14 cellular contexts compared by ENCODE assay signal in genomic region chr15:34161329-34161953, GRCh38. TPM values are rescaled to one million over a fixed set of nuclear protein-coding genes. Genes with fewer than 3 reads are reported as not detected.
DNase-seq lines count a peak whose midpoint lies in the region; TF ChIP-seq lines count a peak whose summit lies in the region.
"Had no signal": no experiment of that assay in that cellular context is flagged by ENCODE, and none has a peak within 500 bp of the region (broad histone marks: within the 10 kb centered on the region; RNA-seq: fewer than 3 reads in every experiment).

No MANE protein-coding gene starts in this region.

- 93% methylated on average over 8 of the region's 9 CpGs for WGBS in mammary epithelial cell (ENCODE audit: low coverage, missing lambda C conversion rate)

- TF ChIP-seq CTCF in mammary epithelial cell (conservative IDR thresholded peaks at IDR 0.05 in 1 of 2, IDR thresholded peaks at IDR 0.05 in 1 of 2; ENCODE audit: extremely low read depth in 1 of 2, insufficient read depth in 1 of 2, low read depth in 1 of 2, low read length in 2 of 2) (no peak), MCF 10A (IDR thresholded peaks at IDR 0.05; ENCODE audit: unreplicated experiment) (no peak)

- BruUV-seq in mammary epithelial cell (replicated peaks; lab: Mats Ljungman, UMichigan) (no TSS peak), MCF 10A (replicated peaks; lab: Mats Ljungman, UMichigan) (no TSS peak)

- peaks cover 51% of the 10 kb centered on the region for H3K79me2 ChIP-seq in mammary epithelial cell (ENCODE audit: insufficient read depth, low read length)
- H3K79me2 ChIP-seq: parathyroid adenoma had no signal

- POLR2A ChIA-PET in MCF 10A (lab: Yijun Ruan, JAX), result no interaction called here

- H3K36me3 ChIP-seq in mammary epithelial cell (ENCODE audit: insufficient read depth, low read length), result peaks cover 8% of the 10 kb centered on the region
- peaks cover 62% of the 10 kb centered on the region for H3K36me3 ChIP-seq in SJSA1

- H3K4me1 Mint-ChIP-seq in MCF 10A (ENCODE audit: insufficient read depth, unreplicated experiment), result no peaks in the 10 kb centered on the region

- H3K27ac ChIP-seq in mammary epithelial cell (ENCODE audit: insufficient read depth, low read depth, low read length) (no peak overlapping the region), SJSA1 (0 out of 2 replicates have a peak overlapping the region, but pooled peaks have one; percentile 21)
- H3K27ac ChIP-seq: parathyroid adenoma, upper lobe of right lung had no signal

- H3K4me3 Mint-ChIP-seq in MCF 10A (ENCODE audit: unreplicated experiment), result no peak overlapping the region
- H3K4me3 Mint-ChIP-seq: central memory CD8-positive, alpha-beta T cell had no signal

- no peak for TF ChIP-seq POLR2A in erythroblast (IDR thresholded peaks at IDR 0.05; ENCODE audit: low read length)

- no peaks in the 10 kb centered on the region for H3K27me3 Mint-ChIP-seq in MCF 10A (ENCODE audit: insufficient read depth, unreplicated experiment)
- H3K27me3 Mint-ChIP-seq: central memory CD8-positive, alpha-beta T cell had no signal

- H3K4me3 ChIP-seq in mammary epithelial cell (replicated peaks in 1 of 3; ENCODE audit: insufficient read depth in 1 of 3, low read depth in 2 of 3, low read length in 3 of 3) (no peak overlapping the region), SJSA1 (no peak overlapping the region)
- H3K4me3 ChIP-seq: upper lobe of right lung had no signal

- H3K36me3 Mint-ChIP-seq in MCF 10A (ENCODE audit: insufficient read depth, unreplicated experiment), result peaks cover 39% of the 10 kb centered on the region

- dilution Hi-C loops in mammary epithelial cell (cut with HindIII; ENCODE audit: low sequenced_read_pairs), result no loop called here

- H4K20me1 ChIP-seq in mammary epithelial cell (ENCODE audit: insufficient read depth, low read length), result no peaks in the 10 kb centered on the region

- H3K27me3 ChIP-seq in mammary epithelial cell (ENCODE audit: insufficient read depth, low read length), result no peaks in the 10 kb centered on the region
- no peaks in the 10 kb centered on the region for H3K27me3 ChIP-seq in SJSA1 (replicated peaks)
- H3K27me3 ChIP-seq: upper lobe of right lung had no signal

- no peak overlapping the region for H3K27ac Mint-ChIP-seq in MCF 10A (ENCODE audit: low read depth, unreplicated experiment)

- H3K4me2 ChIP-seq in mammary epithelial cell (ENCODE audit: insufficient read depth, low read depth, low read length), result no peak overlapping the region

- intact Hi-C loops in mammary epithelial cell (cut with micrococcal nuclease) (no loop called here), MCF 10A (cut with micrococcal nuclease) (no loop called here)

- in situ Hi-C loops in mammary epithelial cell (cut with MboI; ENCODE audit: low sequenced_read_pairs in 2 of 2), result no loop called here

- H3K9me3 ChIP-seq in mammary epithelial cell (replicated peaks; ENCODE audit: insufficient read depth, low read length) (peaks cover 26% of the 10 kb centered on the region), SJSA1 (replicated peaks) (peaks cover 19% of the 10 kb centered on the region)

- H2AFZ ChIP-seq in mammary epithelial cell (ENCODE audit: low read depth, low read length), result no peak overlapping the region
- H2AFZ ChIP-seq: parathyroid adenoma had no signal

- CTCF ChIA-PET in mammary epithelial cell (lab: Charles Lee; ENCODE audit: low non-redundant PET) (no interaction called here), MCF 10A (lab: Yijun Ruan, JAX) (interaction anchor here (0.7 kb wide), 1 partner anchor 53 kb away, joined by 3 read pairs; no protein-coding TSS in a partner anchor)

- H3K9ac ChIP-seq in mammary epithelial cell (ENCODE audit: insufficient read depth, low read length), result no peak overlapping the region
- H3K9ac ChIP-seq: parathyroid adenoma had no signal

- H3K4me1 ChIP-seq in mammary epithelial cell (ENCODE audit: insufficient read depth, low read length) (no peaks in the 10 kb centered on the region), SJSA1 (replicated peaks) (no peaks in the 10 kb centered on the region)
- H3K4me1 ChIP-seq: parathyroid adenoma, upper lobe of right lung had no signal

- peaks cover 28% of the 10 kb centered on the region for H3K9me3 Mint-ChIP-seq in MCF 10A (ENCODE audit: unreplicated experiment)

- peak; percentile 41 for DNase-seq in mammary epithelial cell
- no peak for DNase-seq in MCF 10A (ENCODE audit: unreplicated experiment)
- DNase-seq in SJSA1 (ENCODE audit: low read depth in 1 of 2, low spot score in 2 of 2), result no peak
- DNase-seq in erythroblast (lab: John Stamatoyannopoulos, UW), result peak; percentile 6 to 25
- no peak for DNase-seq in NCI-H187 treated with DMSO at 0.1 percent for 48 hours (lab: John Stamatoyannopoulos, UW)
- no peak for DNase-seq in activated CD4-positive, alpha-beta T cell treated with anti-CD3 and anti-CD28 coated beads, Interleukin-2, amount 50 U/mL, for 4 hours
- no peak for DNase-seq in GOT3 (lab: John Stamatoyannopoulos, UW)
- no peak for DNase-seq in NCI-H1694 treated with DMSO at 0.1 percent for 48 hours (lab: John Stamatoyannopoulos, UW)
- DNase-seq: activated gamma-delta T cell treated with Interleukin-2 at 50 U/mL for 16 hours, HCEC 1CT, NCI-H69, upper lobe of right lung had no signal

RNA-seq across cellular contexts. Expression of gene KATNBL1, which starts 48.5 kb away (rescaled TPM):
- 10 to 100 TPM; 50.7 to 55.8 TPM for total RNA-seq in mammary epithelial cell
- polyA plus RNA-seq in mammary epithelial cell, result 15.4 TPM
- polyA minus RNA-seq in mammary epithelial cell, result 0.72 TPM
- total RNA-seq in MCF 10A (2022), result 38.2 and 47.6 TPM in 2 replicates
- 75.8 and 91.2 TPM in 2 replicates for total RNA-seq in SJSA1 (2014; rRNA removed; shearing (Covaris generic))

RNA-seq across cellular contexts. Expression of gene PGBD4, which starts 59.6 kb away (rescaled TPM):
- total RNA-seq in mammary epithelial cell (1 to 10 TPM; 1.3 to 2.1 TPM), MCF 10A (2022) (2.4 and 2.6 TPM in 2 replicates)
- polyA plus RNA-seq in mammary epithelial cell, result 0.94 TPM
- polyA minus RNA-seq in mammary epithelial cell, result 0.83 TPM
- total RNA-seq in SJSA1 (2014; rRNA removed; shearing (Covaris generic)), result 1.5 and 2.5 TPM in 2 replicates

RNA-seq across cellular contexts. Expression of gene EMC7, which starts 59.8 kb away (rescaled TPM):
- 10 to 100 TPM; 28.3 to 75.8 TPM for total RNA-seq in mammary epithelial cell
- polyA plus RNA-seq in mammary epithelial cell, result 50.6 TPM
- 22.4 TPM for polyA minus RNA-seq in mammary epithelial cell
- 98.2 and 134 TPM in 2 replicates for total RNA-seq in MCF 10A (2022)
- total RNA-seq in SJSA1 (2014; rRNA removed; shearing (Covaris generic)), result 27.1 and 42.5 TPM in 2 replicates

Comparison
In these comparisons a context has a peak if more than half of its experiments do, and no peak if none do; other contexts are left out.
1. DNase-seq: peak in mammary epithelial cell (single experiment) and erythroblast (2 of 2); none in MCF 10A (single experiment), SJSA1 (0 of 2), NCI-H187 treated with DMSO at 0.1 percent for 48 hours (single experiment), activated CD4-positive, alpha-beta T cell treated with anti-CD3 and anti-CD28 coated beads, Interleukin-2, amount 50 U/mL, for 4 hours (0 of 2), GOT3 (single experiment) and NCI-H1694 treated with DMSO at 0.1 percent for 48 hours (single experiment).